In genomic region chr1:1063261-1063944, GRCh38 we compare ENCODE assay signal across 1 cellular context.
TF ChIP-seq lines count a peak whose summit lies in the region.

No MANE protein-coding gene starts in this region.

TF ChIP-seq in K562, 482 proteins besides CTCF, POLR2A, EP300 and RAD21 (continues in another document):
- no peak for TF ChIP-seq SMARCC2 (IDR thresholded peaks at IDR 0.05; ENCODE audit: low read depth)
- TF ChIP-seq ZNF445 (CRISPR knock-in tag; IDR thresholded peaks at IDR 0.05; ENCODE audit: low read depth), result 0 out of 2 replicates have a peak, but pooled peaks have one; percentile 29
- TF ChIP-seq ZNF24 (IDR thresholded peaks at IDR 0.05), result no peak
- TF ChIP-seq CAMTA2 (CRISPR knock-in tag; conservative IDR thresholded peaks at IDR 0.05), result no peak
- peak; percentile 49; the same call in 1 of the 2 replicates for TF ChIP-seq FOXK1 (CRISPR knock-in tag; IDR thresholded peaks at IDR 0.05; ENCODE audit: borderline replicate concordance)
- TF ChIP-seq ELF2 (CRISPR knock-in tag; IDR thresholded peaks at IDR 0.05), result no peak
- 0 out of 2 replicates have a peak, but pooled peaks have one; percentile 33 for TF ChIP-seq ZNF324 (CRISPR knock-in tag; IDR thresholded peaks at IDR 0.05)
- TF ChIP-seq ID3 (CRISPR knock-in tag; IDR thresholded peaks at IDR 0.05), result no peak
- no peak for TF ChIP-seq ID3 (tag; IDR thresholded peaks at IDR 0.05)
- TF ChIP-seq CXXC5 (CRISPR knock-in tag; IDR thresholded peaks at IDR 0.05), result no peak
- TF ChIP-seq NR2F6 (CRISPR knock-in tag; IDR thresholded peaks at IDR 0.05), result no peak
- TF ChIP-seq ZBTB43 (CRISPR knock-in tag; IDR thresholded peaks at IDR 0.05), result 0 out of 2 replicates have a peak, but pooled peaks have one; percentile 1
- no peak for TF ChIP-seq ZNF740 (CRISPR knock-in tag; IDR thresholded peaks at IDR 0.05)
- 0 out of 4 replicates have a peak, but pooled peaks of 1 of the 2 experiments have one; percentile 24 for TF ChIP-seq ZNF740 (tag; IDR thresholded peaks at IDR 0.05)
- no peak for TF ChIP-seq PHF20 (IDR thresholded peaks at IDR 0.05; ENCODE audit: partially characterized antibody)
- TF ChIP-seq PCBP1 (IDR thresholded peaks at IDR 0.05; ENCODE audit: low read depth, low read length, poor library complexity, severe bottlenecking), result no peak
- no peak for TF ChIP-seq ZNF274 (IDR thresholded peaks at IDR 0.05; ENCODE audit: borderline replicate concordance, low read depth, low read length)
- 0 out of 2 replicates have a peak, but pooled peaks have one; percentile 42 for TF ChIP-seq ELF4 (CRISPR knock-in tag; IDR thresholded peaks at IDR 0.05)
- TF ChIP-seq MAFF (IDR thresholded peaks at IDR 0.05; ENCODE audit: low read length), result no peak
- TF ChIP-seq SREBF2 (CRISPR knock-in tag; IDR thresholded peaks at IDR 0.05), result no peak
- no peak for TF ChIP-seq AFF4 (CRISPR knock-in tag; IDR thresholded peaks at IDR 0.05)
- 0 out of 4 replicates have a peak, but pooled peaks of 1 of the 2 experiments have one; percentile 55 for TF ChIP-seq NONO (IDR thresholded peaks at IDR 0.05; ENCODE audit: low read depth in 2 of 2, low read length in 1 of 2)
- TF ChIP-seq GTF2B (IDR thresholded peaks at IDR 0.05; ENCODE audit: extremely low read depth, insufficient read length), result no peak
- TF ChIP-seq IRF2 (CRISPR knock-in tag; IDR thresholded peaks at IDR 0.05), result peak; percentile 8; the same call in 1 of the 2 replicates
- TF ChIP-seq U2AF2 (optimal IDR thresholded peaks at IDR 0.05; ENCODE audit: low read depth, low read length), result no peak
- TF ChIP-seq ARNT (IDR thresholded peaks at IDR 0.05), result no peak
- TF ChIP-seq BRF1 (IDR thresholded peaks at IDR 0.05; ENCODE audit: borderline replicate concordance, extremely low read depth, insufficient read length), result no peak
- 0 out of 2 replicates have a peak, but pooled peaks have one; percentile 53 for TF ChIP-seq ZNF57 (CRISPR knock-in tag; IDR thresholded peaks at IDR 0.05)
- TF ChIP-seq CBX1 (IDR thresholded peaks at IDR 0.05; ENCODE audit: low read depth), result peak; percentile 63; the same call in 1 of the 2 replicates
- TF ChIP-seq SAFB (IDR thresholded peaks at IDR 0.05; ENCODE audit: borderline replicate concordance, low read depth, low read length), result no peak
- no peak; the same call in 1 of the 2 replicates for TF ChIP-seq NR1H2 (CRISPR knock-in tag; IDR thresholded peaks at IDR 0.05)
- no peak for TF ChIP-seq MITF (IDR thresholded peaks at IDR 0.05)
- no peak for TF ChIP-seq MTA2 (IDR thresholded peaks at IDR 0.05; ENCODE audit: low read depth)
- TF ChIP-seq KLF16 (IDR thresholded peaks at IDR 0.05), result no peak
- no peak for TF ChIP-seq TEAD2 (tag; IDR thresholded peaks at IDR 0.05)
- TF ChIP-seq STAT5B (CRISPR knock-in tag; IDR thresholded peaks at IDR 0.05), result no peak
- no peak for TF ChIP-seq TFAM (CRISPR knock-in tag; conservative IDR thresholded peaks at IDR 0.05)
- no peak for TF ChIP-seq KHSRP (IDR thresholded peaks at IDR 0.05)
- TF ChIP-seq SNAPC5 (CRISPR knock-in tag; IDR thresholded peaks at IDR 0.05), result no peak
- no peak for TF ChIP-seq KLF1 (tag; IDR thresholded peaks at IDR 0.05)
- TF ChIP-seq POLR2AphosphoS2 (IDR thresholded peaks at IDR 0.05; ENCODE audit: low read length), result no peak
- no peak for TF ChIP-seq ZSCAN32 (CRISPR knock-in tag; IDR thresholded peaks at IDR 0.05)
- 0 out of 2 replicates have a peak, but pooled peaks have one; percentile 40 for TF ChIP-seq ZBTB26 (CRISPR knock-in tag; IDR thresholded peaks at IDR 0.05)
- TF ChIP-seq TAF15 (IDR thresholded peaks at IDR 0.05; ENCODE audit: low read depth, low read length), result no peak
- TF ChIP-seq ETS2 (tag; IDR thresholded peaks at IDR 0.05; ENCODE audit: borderline replicate concordance, poor library complexity, severe bottlenecking), result no peak
- TF ChIP-seq PCBP2 (IDR thresholded peaks at IDR 0.05; ENCODE audit: low read depth, low read length, poor library complexity, severe bottlenecking), result no peak
- no peak for TF ChIP-seq ZBTB17 (CRISPR knock-in tag; IDR thresholded peaks at IDR 0.05)
- TF ChIP-seq SMC3 (conservative IDR thresholded peaks at IDR 0.05; ENCODE audit: insufficient read depth, low read depth, low read length), result no peak
- 0 out of 2 replicates have a peak, but pooled peaks have one; percentile 72 for TF ChIP-seq ZNF124 (CRISPR knock-in tag; IDR thresholded peaks at IDR 0.05)
- TF ChIP-seq ZNF431 (CRISPR knock-in tag; IDR thresholded peaks at IDR 0.05), result no peak
- no peak for TF ChIP-seq PBX2 (CRISPR knock-in tag; IDR thresholded peaks at IDR 0.05; ENCODE audit: low read depth)
- TF ChIP-seq PBX2 (tag; conservative IDR thresholded peaks at IDR 0.05; ENCODE audit: low read depth), result no peak
- TF ChIP-seq MAFK (IDR thresholded peaks at IDR 0.05; ENCODE audit: low read length), result no peak
- no peak for TF ChIP-seq CBFA2T2 (conservative IDR thresholded peaks at IDR 0.05)
- no peak for TF ChIP-seq MCM7 (IDR thresholded peaks at IDR 0.05)
- no peak for TF ChIP-seq ZNF77 (CRISPR knock-in tag; IDR thresholded peaks at IDR 0.05)
- no peak for TF ChIP-seq L3MBTL2 (IDR thresholded peaks at IDR 0.05)
- TF ChIP-seq EGR1 (conservative IDR thresholded peaks at IDR 0.05), result no peak
- no peak for TF ChIP-seq ZNF212 (CRISPR knock-in tag; IDR thresholded peaks at IDR 0.05)
- TF ChIP-seq ZBED1 (IDR thresholded peaks at IDR 0.05), result no peak
- peak; percentile 66; the same call in 1 of the 2 replicates for TF ChIP-seq NR3C1 (CRISPR knock-in tag; IDR thresholded peaks at IDR 0.05)
- no peak for TF ChIP-seq BRF2 (IDR thresholded peaks at IDR 0.05; ENCODE audit: borderline replicate concordance, insufficient read depth, insufficient read length)
- TF ChIP-seq DNMT1 (IDR thresholded peaks at IDR 0.05), result 0 out of 2 replicates have a peak, but pooled peaks have one; percentile 31
- no peak for TF ChIP-seq POU5F1 (IDR thresholded peaks at IDR 0.05; ENCODE audit: borderline replicate concordance, low read depth, low read length, partially characterized antibody)
- no peak for TF ChIP-seq MLX (CRISPR knock-in tag; conservative IDR thresholded peaks at IDR 0.05)
